In the genomic region with DNA sequence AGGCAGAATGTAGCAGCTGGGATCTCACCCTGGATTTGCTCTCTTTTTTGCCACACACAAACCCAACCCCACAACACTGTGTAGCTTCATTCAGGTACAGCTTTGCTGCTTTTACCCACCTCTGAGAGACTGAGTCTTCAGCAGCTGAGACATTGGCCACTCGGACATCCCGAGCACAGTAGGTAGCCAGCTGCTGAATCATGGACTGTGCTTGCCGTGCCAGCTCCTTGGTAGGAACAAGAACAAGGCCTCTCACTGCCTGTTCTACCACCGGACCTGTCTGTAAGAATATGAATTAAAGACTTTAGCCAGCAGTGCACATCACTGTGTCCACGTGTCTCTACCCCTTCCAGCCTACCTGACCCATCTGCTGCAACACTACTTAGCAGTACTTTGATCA, we compare ENCODE assay signal across 1 cellular context.
TF ChIP-seq lines count a peak whose summit lies in the region.

No MANE protein-coding gene starts in this region.

TF ChIP-seq in WTC11, 78 proteins besides CTCF, POLR2A, EP300 and RAD21 (continued from another document):
- TF ChIP-seq, protein P1, sequence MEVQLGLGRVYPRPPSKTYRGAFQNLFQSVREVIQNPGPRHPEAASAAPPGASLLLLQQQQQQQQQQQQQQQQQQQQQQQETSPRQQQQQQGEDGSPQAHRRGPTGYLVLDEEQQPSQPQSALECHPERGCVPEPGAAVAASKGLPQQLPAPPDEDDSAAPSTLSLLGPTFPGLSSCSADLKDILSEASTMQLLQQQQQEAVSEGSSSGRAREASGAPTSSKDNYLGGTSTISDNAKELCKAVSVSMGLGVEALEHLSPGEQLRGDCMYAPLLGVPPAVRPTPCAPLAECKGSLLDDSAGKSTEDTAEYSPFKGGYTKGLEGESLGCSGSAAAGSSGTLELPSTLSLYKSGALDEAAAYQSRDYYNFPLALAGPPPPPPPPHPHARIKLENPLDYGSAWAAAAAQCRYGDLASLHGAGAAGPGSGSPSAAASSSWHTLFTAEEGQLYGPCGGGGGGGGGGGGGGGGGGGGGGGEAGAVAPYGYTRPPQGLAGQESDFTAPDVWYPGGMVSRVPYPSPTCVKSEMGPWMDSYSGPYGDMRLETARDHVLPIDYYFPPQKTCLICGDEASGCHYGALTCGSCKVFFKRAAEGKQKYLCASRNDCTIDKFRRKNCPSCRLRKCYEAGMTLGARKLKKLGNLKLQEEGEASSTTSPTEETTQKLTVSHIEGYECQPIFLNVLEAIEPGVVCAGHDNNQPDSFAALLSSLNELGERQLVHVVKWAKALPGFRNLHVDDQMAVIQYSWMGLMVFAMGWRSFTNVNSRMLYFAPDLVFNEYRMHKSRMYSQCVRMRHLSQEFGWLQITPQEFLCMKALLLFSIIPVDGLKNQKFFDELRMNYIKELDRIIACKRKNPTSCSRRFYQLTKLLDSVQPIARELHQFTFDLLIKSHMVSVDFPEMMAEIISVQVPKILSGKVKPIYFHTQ (CRISPR knock-in tag; IDR thresholded peaks at IDR 0.05) = no peak
- TF ChIP-seq ZNF317 (CRISPR knock-in tag; IDR thresholded peaks at IDR 0.05; ENCODE audit: borderline replicate concordance, low read depth) (no peak), FOXP1 (CRISPR knock-in tag; IDR thresholded peaks at IDR 0.05; ENCODE audit: borderline replicate concordance) (no peak), OVOL2 (CRISPR knock-in tag; IDR thresholded peaks at IDR 0.05; ENCODE audit: borderline replicate concordance) (no peak)
- TF ChIP-seq, protein P2, sequence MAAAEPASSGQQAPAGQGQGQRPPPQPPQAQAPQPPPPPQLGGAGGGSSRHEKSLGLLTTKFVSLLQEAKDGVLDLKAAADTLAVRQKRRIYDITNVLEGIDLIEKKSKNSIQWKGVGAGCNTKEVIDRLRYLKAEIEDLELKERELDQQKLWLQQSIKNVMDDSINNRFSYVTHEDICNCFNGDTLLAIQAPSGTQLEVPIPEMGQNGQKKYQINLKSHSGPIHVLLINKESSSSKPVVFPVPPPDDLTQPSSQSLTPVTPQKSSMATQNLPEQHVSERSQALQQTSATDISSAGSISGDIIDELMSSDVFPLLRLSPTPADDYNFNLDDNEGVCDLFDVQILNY (CRISPR knock-in tag; IDR thresholded peaks at IDR 0.05) = no peak
- TF ChIP-seq, protein P3, sequence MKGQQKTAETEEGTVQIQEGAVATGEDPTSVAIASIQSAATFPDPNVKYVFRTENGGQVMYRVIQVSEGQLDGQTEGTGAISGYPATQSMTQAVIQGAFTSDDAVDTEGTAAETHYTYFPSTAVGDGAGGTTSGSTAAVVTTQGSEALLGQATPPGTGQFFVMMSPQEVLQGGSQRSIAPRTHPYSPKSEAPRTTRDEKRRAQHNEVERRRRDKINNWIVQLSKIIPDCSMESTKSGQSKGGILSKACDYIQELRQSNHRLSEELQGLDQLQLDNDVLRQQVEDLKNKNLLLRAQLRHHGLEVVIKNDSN (CRISPR knock-in tag; IDR thresholded peaks at IDR 0.05) = no peak
- TF ChIP-seq, protein P4, sequence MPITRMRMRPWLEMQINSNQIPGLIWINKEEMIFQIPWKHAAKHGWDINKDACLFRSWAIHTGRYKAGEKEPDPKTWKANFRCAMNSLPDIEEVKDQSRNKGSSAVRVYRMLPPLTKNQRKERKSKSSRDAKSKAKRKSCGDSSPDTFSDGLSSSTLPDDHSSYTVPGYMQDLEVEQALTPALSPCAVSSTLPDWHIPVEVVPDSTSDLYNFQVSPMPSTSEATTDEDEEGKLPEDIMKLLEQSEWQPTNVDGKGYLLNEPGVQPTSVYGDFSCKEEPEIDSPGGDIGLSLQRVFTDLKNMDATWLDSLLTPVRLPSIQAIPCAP (CRISPR knock-in tag; IDR thresholded peaks at IDR 0.05) = no peak
- TF ChIP-seq, protein P5, sequence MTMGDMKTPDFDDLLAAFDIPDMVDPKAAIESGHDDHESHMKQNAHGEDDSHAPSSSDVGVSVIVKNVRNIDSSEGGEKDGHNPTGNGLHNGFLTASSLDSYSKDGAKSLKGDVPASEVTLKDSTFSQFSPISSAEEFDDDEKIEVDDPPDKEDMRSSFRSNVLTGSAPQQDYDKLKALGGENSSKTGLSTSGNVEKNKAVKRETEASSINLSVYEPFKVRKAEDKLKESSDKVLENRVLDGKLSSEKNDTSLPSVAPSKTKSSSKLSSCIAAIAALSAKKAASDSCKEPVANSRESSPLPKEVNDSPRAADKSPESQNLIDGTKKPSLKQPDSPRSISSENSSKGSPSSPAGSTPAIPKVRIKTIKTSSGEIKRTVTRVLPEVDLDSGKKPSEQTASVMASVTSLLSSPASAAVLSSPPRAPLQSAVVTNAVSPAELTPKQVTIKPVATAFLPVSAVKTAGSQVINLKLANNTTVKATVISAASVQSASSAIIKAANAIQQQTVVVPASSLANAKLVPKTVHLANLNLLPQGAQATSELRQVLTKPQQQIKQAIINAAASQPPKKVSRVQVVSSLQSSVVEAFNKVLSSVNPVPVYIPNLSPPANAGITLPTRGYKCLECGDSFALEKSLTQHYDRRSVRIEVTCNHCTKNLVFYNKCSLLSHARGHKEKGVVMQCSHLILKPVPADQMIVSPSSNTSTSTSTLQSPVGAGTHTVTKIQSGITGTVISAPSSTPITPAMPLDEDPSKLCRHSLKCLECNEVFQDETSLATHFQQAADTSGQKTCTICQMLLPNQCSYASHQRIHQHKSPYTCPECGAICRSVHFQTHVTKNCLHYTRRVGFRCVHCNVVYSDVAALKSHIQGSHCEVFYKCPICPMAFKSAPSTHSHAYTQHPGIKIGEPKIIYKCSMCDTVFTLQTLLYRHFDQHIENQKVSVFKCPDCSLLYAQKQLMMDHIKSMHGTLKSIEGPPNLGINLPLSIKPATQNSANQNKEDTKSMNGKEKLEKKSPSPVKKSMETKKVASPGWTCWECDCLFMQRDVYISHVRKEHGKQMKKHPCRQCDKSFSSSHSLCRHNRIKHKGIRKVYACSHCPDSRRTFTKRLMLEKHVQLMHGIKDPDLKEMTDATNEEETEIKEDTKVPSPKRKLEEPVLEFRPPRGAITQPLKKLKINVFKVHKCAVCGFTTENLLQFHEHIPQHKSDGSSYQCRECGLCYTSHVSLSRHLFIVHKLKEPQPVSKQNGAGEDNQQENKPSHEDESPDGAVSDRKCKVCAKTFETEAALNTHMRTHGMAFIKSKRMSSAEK (CRISPR knock-in tag; IDR thresholded peaks at IDR 0.05; ENCODE audit: borderline replicate concordance) = no peak
- TF ChIP-seq, protein P6, sequence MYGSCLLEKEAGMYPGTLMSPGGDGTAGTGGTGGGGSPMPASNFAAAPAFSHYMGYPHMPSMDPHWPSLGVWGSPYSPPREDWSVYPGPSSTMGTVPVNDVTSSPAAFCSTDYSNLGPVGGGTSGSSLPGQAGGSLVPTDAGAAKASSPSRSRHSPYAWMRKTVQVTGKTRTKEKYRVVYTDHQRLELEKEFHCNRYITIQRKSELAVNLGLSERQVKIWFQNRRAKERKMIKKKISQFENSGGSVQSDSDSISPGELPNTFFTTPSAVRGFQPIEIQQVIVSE (CRISPR knock-in tag; IDR thresholded peaks at IDR 0.05; ENCODE audit: borderline replicate concordance) = no peak
- TF ChIP-seq, protein P7, sequence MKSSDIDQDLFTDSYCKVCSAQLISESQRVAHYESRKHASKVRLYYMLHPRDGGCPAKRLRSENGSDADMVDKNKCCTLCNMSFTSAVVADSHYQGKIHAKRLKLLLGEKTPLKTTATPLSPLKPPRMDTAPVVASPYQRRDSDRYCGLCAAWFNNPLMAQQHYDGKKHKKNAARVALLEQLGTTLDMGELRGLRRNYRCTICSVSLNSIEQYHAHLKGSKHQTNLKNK (CRISPR knock-in tag; IDR thresholded peaks at IDR 0.05) = no peak
